Comparison of ENCODE assay signal across 1 cellular context in the genomic region with DNA sequence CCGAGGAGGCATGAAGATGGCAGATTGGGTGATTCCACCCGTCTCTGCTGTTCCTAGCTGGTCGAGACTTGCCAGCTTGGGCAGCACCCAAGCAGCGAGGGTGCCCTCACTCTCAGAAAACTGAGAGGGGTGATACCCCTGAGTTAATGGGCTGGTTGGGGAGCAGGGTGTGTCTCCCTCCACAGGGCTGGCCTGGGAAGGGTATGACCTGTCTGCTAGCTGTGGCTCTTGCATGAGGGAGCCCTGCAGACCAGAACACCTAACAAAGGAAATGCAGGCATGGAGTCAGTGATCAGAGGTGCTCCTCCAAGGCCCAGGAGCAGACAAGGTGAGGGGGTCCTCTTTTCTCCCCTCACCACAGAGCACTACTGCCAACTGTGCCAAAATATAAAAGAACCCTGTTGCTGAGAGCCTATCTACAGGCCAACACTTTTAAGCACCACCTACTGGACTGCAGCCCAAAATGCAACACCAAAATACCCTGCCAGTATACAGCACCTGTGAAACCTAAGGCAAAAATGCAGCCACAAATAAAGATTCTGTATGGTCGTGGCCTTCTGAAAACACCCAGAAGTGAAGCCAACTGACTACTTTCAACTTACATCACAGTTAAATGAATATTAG.
TF ChIP-seq lines count a peak whose summit lies in the region.

No MANE protein-coding gene starts in this region.

TF ChIP-seq in GM23338, 12 proteins besides CTCF, POLR2A, EP300 and RAD21:
- TF ChIP-seq, protein P1, sequence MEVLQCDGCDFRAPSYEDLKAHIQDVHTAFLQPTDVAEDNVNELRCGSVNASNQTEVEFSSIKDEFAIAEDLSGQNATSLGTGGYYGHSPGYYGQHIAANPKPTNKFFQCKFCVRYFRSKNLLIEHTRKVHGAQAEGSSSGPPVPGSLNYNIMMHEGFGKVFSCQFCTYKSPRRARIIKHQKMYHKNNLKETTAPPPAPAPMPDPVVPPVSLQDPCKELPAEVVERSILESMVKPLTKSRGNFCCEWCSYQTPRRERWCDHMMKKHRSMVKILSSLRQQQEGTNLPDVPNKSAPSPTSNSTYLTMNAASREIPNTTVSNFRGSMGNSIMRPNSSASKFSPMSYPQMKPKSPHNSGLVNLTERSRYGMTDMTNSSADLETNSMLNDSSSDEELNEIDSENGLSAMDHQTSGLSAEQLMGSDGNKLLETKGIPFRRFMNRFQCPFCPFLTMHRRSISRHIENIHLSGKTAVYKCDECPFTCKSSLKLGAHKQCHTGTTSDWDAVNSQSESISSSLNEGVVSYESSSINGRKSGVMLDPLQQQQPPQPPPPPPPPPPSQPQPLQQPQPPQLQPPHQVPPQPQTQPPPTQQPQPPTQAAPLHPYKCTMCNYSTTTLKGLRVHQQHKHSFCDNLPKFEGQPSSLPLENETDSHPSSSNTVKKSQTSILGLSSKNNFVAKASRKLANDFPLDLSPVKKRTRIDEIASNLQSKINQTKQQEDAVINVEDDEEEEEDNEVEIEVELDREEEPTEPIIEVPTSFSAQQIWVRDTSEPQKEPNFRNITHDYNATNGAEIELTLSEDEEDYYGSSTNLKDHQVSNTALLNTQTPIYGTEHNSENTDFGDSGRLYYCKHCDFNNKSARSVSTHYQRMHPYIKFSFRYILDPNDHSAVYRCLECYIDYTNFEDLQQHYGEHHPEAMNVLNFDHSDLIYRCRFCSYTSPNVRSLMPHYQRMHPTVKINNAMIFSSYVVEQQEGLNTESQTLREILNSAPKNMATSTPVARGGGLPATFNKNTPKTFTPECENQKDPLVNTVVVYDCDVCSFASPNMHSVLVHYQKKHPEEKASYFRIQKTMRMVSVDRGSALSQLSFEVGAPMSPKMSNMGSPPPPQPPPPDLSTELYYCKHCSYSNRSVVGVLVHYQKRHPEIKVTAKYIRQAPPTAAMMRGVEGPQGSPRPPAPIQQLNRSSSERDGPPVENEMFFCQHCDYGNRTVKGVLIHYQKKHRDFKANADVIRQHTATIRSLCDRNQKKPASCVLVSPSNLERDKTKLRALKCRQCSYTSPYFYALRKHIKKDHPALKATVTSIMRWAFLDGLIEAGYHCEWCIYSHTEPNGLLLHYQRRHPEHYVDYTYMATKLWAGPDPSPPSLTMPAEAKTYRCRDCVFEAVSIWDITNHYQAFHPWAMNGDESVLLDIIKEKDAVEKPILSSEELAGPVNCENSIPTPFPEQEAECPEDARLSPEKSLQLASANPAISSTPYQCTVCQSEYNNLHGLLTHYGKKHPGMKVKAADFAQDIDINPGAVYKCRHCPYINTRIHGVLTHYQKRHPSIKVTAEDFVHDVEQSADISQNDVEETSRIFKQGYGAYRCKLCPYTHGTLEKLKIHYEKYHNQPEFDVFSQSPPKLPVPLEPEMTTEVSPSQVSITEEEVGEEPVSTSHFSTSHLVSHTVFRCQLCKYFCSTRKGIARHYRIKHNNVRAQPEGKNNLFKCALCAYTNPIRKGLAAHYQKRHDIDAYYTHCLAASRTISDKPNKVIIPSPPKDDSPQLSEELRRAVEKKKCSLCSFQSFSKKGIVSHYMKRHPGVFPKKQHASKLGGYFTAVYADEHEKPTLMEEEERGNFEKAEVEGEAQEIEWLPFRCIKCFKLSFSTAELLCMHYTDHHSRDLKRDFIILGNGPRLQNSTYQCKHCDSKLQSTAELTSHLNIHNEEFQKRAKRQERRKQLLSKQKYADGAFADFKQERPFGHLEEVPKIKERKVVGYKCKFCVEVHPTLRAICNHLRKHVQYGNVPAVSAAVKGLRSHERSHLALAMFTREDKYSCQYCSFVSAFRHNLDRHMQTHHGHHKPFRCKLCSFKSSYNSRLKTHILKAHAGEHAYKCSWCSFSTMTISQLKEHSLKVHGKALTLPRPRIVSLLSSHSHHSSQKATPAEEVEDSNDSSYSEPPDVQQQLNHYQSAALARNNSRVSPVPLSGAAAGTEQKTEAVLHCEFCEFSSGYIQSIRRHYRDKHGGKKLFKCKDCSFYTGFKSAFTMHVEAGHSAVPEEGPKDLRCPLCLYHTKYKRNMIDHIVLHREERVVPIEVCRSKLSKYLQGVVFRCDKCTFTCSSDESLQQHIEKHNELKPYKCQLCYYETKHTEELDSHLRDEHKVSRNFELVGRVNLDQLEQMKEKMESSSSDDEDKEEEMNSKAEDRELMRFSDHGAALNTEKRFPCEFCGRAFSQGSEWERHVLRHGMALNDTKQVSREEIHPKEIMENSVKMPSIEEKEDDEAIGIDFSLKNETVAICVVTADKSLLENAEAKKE (CRISPR knock-in tag; IDR thresholded peaks at IDR 0.05) = no peak
- TF ChIP-seq ZNF331 (CRISPR knock-in tag; IDR thresholded peaks at IDR 0.05; ENCODE audit: low read depth) (no peak), ZNF114 (CRISPR knock-in tag; IDR thresholded peaks at IDR 0.05) (no peak), POLR2AphosphoS5 (IDR thresholded peaks at IDR 0.05; ENCODE audit: low read depth) (no peak), STAT1 (IDR thresholded peaks at IDR 0.05; ENCODE audit: unreplicated experiment) (no peak), CREB1 (CRISPR knock-in tag; IDR thresholded peaks at IDR 0.05; ENCODE audit: low read depth) (no peak), EZH2phosphoT487 (IDR thresholded peaks at IDR 0.05; ENCODE audit: unreplicated experiment) (no peak), EZH2 (IDR thresholded peaks at IDR 0.05; ENCODE audit: low read depth, unreplicated experiment) (no peak)
- TF ChIP-seq, protein P2, sequence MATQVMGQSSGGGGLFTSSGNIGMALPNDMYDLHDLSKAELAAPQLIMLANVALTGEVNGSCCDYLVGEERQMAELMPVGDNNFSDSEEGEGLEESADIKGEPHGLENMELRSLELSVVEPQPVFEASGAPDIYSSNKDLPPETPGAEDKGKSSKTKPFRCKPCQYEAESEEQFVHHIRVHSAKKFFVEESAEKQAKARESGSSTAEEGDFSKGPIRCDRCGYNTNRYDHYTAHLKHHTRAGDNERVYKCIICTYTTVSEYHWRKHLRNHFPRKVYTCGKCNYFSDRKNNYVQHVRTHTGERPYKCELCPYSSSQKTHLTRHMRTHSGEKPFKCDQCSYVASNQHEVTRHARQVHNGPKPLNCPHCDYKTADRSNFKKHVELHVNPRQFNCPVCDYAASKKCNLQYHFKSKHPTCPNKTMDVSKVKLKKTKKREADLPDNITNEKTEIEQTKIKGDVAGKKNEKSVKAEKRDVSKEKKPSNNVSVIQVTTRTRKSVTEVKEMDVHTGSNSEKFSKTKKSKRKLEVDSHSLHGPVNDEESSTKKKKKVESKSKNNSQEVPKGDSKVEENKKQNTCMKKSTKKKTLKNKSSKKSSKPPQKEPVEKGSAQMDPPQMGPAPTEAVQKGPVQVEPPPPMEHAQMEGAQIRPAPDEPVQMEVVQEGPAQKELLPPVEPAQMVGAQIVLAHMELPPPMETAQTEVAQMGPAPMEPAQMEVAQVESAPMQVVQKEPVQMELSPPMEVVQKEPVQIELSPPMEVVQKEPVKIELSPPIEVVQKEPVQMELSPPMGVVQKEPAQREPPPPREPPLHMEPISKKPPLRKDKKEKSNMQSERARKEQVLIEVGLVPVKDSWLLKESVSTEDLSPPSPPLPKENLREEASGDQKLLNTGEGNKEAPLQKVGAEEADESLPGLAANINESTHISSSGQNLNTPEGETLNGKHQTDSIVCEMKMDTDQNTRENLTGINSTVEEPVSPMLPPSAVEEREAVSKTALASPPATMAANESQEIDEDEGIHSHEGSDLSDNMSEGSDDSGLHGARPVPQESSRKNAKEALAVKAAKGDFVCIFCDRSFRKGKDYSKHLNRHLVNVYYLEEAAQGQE (IDR thresholded peaks at IDR 0.05; ENCODE audit: unreplicated experiment) = no peak
